In genomic region chr18:31268985-31269406, GRCh38 we compare ENCODE assay signal across 13 cellular contexts. TPM values are rescaled to one million over a fixed set of nuclear protein-coding genes. Genes with fewer than 3 reads are reported as not detected.
DNase-seq lines count a peak whose midpoint lies in the region; ATAC-seq and TF ChIP-seq lines count a peak whose summit lies in the region.
"Had no signal": no experiment of that assay in that cellular context is flagged by ENCODE, and none has a peak within 500 bp of the region (broad histone marks: within the 10 kb centered on the region; RNA-seq: fewer than 3 reads in every experiment).

No MANE protein-coding gene starts in this region.

- no peak for DNase-seq in breast epithelium (ENCODE audit: low spot score in 2 of 2)
- peak in 1 of 3 donors; percentile 24 for DNase-seq in mucosa of descending colon
- no peak for DNase-seq in sigmoid colon
- no peak for DNase-seq in stimulated activated CD4-positive, alpha-beta T cell treated with anti-CD3 and anti-CD28 coated beads, Interleukin-1b, Interleukin-23, amount 100 ng/mL, for 48 hours
- no peak for DNase-seq in activated CD8-positive, alpha-beta memory T cell treated with anti-CD3 and anti-CD28 coated beads, Interleukin-2, amount 50 U/mL, for 4 hours
- DNase-seq: activated naive CD4-positive, alpha-beta T cell treated with anti-CD3 and anti-CD28 coated beads, Interleukin-2, amount 50 U/mL, for 16 hours; CD4-positive, alpha-beta T cell; head of caudate nucleus; T-cell had no signal

- TF ChIP-seq EP300 in sigmoid colon (IDR thresholded peaks at IDR 0.05): no peak

- TF ChIP-seq CTCF in breast epithelium (IDR thresholded peaks at IDR 0.05) (no peak), mucosa of descending colon (IDR thresholded peaks at IDR 0.05) (no peak), sigmoid colon (IDR thresholded peaks at IDR 0.05) (no peak)

- peak; percentile 55 for ATAC-seq in GM18867 (IDR thresholded peaks at IDR 0.05; ENCODE audit: unreplicated experiment)
- ATAC-seq in HG03457 (IDR thresholded peaks at IDR 0.05; ENCODE audit: unreplicated experiment): peak; percentile 44
- peak; percentile 50 for ATAC-seq in mucosa of descending colon
- no peak for ATAC-seq in HG03439 (IDR thresholded peaks at IDR 0.05; ENCODE audit: unreplicated experiment)
- ATAC-seq: T-cell had no signal

- H3K36me3 ChIP-seq in breast epithelium: no peaks in the 10 kb centered on the region
- H3K36me3 ChIP-seq in mucosa of descending colon (ENCODE audit: low read depth): no peaks in the 10 kb centered on the region
- no peaks in the 10 kb centered on the region for H3K36me3 ChIP-seq in sigmoid colon

- intact Hi-C loops in breast epithelium (cut with DNase I; ENCODE audit: low total_unique reads) (no loop called here), mucosa of descending colon (cut with DNase I, micrococcal nuclease) (no loop called here), sigmoid colon (cut with DNase I) (no loop called here)

- peak overlapping the region; percentile 6 to 38 for H3K27ac ChIP-seq in breast epithelium
- no peak overlapping the region for H3K27ac ChIP-seq in sigmoid colon
- H3K27ac ChIP-seq: coronary artery had no signal

- H3K9me3 ChIP-seq in breast epithelium (no peaks in the 10 kb centered on the region), mucosa of descending colon (no peaks in the 10 kb centered on the region), sigmoid colon (no peaks in the 10 kb centered on the region)

- 11 to 27% methylated on average over 1 of the region's 1 CpG for WGBS in sigmoid colon, 2 donors

- H3K27me3 ChIP-seq in breast epithelium (no peaks in the 10 kb centered on the region), sigmoid colon (no peaks in the 10 kb centered on the region)

- H3K4me3 ChIP-seq in breast epithelium (no peak overlapping the region), mucosa of descending colon (no peak overlapping the region), sigmoid colon (no peak overlapping the region)
- H3K4me3 ChIP-seq: coronary artery had no signal

- H3K4me1 ChIP-seq in breast epithelium: no peaks in the 10 kb centered on the region
- peaks cover 6% of the 10 kb centered on the region for H3K4me1 ChIP-seq in mucosa of descending colon (ENCODE audit: low read depth)
- no peaks in the 10 kb centered on the region for H3K4me1 ChIP-seq in sigmoid colon

- TF ChIP-seq POLR2A in breast epithelium (IDR thresholded peaks at IDR 0.05): no peak
- no peak for TF ChIP-seq POLR2A in sigmoid colon (IDR thresholded peaks at IDR 0.05)

RNA-seq across cellular contexts. Expression of gene DSG1, which starts 49.0 kb away (rescaled TPM):
- 10 to 100 TPM in 1 of 3 donors, 1 to 10 TPM in 1, not detected in 1; 2.6 to 22.2 TPM for total RNA-seq in breast epithelium
- not detected for total RNA-seq in mucosa of descending colon
- total RNA-seq in sigmoid colon: not detected
- not detected for polyA plus RNA-seq in sigmoid colon
- total RNA-seq: CD4-positive, alpha-beta T cell; T-cell had no signal

Comparison
In these comparisons a context has a peak if more than half of its experiments do, and no peak if none do; other contexts are left out.
1. H3K27ac ChIP-seq: peak in breast epithelium (2 of 2); none in sigmoid colon (0 of 4).